In genomic region chr3:151792411-151792810, GRCh38 we compare ENCODE assay signal across 16 cellular contexts. TPM values are rescaled to one million over a fixed set of nuclear protein-coding genes. Genes with fewer than 3 reads are reported as not detected.
DNase-seq lines count a peak whose midpoint lies in the region; ATAC-seq, FAIRE-seq and TF ChIP-seq lines count a peak whose summit lies in the region.
"Had no signal": no experiment of that assay in that cellular context is flagged by ENCODE, and none has a peak within 500 bp of the region (broad histone marks: within the 10 kb centered on the region; RNA-seq: fewer than 3 reads in every experiment).

No MANE protein-coding gene starts in this region.

- no peak overlapping the region for H3K18ac ChIP-seq in H1 (ENCODE audit: extremely low read depth, low read length)

- H2AFZ ChIP-seq in HepG2 (ENCODE audit: low read length) (no peak overlapping the region), PC-9 (0 out of 2 replicates have a peak overlapping the region, but pooled peaks have one; percentile 24), H1 (ENCODE audit: low read length) (peak overlapping the region; percentile 16; the same call in 1 of the 2 replicates)

- TF ChIP-seq EP300 in HepG2 (IDR thresholded peaks at IDR 0.05; ENCODE audit: low read depth in 2 of 2, low read length in 2 of 2) = no peak
- TF ChIP-seq EP300 in HepG2 (CRISPR knock-in tag; IDR thresholded peaks at IDR 0.05; ENCODE audit: borderline replicate concordance) = no peak
- no peak for TF ChIP-seq EP300 in H1 (IDR thresholded peaks at IDR 0.05; ENCODE audit: borderline replicate concordance in 1 of 2, low read depth in 2 of 2, low read length in 2 of 2)

- H3K79me2 ChIP-seq in HepG2 (ENCODE audit: insufficient read depth, low read length) = no peaks in the 10 kb centered on the region
- H3K79me2 ChIP-seq in PC-9 (ENCODE audit: low read depth) = no peaks in the 10 kb centered on the region
- no peaks in the 10 kb centered on the region for H3K79me2 ChIP-seq in H1 (ENCODE audit: control insufficient read depth in 1 of 2, insufficient read depth in 2 of 2, low read length in 2 of 2)

- H3K79me1 ChIP-seq in H1 (ENCODE audit: low read depth, low read length) = no peaks in the 10 kb centered on the region

- WGBS in HepG2 (ENCODE audit: low lambda C conversion rate) = 85% methylated on average over 2 of the region's 2 CpGs
- 84% methylated on average over 2 of the region's 2 CpGs for WGBS in right lobe of liver (ENCODE audit: insufficient coverage, low coverage, low lambda C conversion rate, missing lambda C conversion rate)
- WGBS in H1 (ENCODE audit: extremely low coverage in 1 of 2, insufficient coverage in 1 of 2, insufficient read length in 1 of 2, insufficient replicate concordance in 2 of 2, low coverage in 1 of 2, low lambda C conversion rate in 2 of 2, missing lambda C conversion rate in 1 of 2), 2 experiments = 85% methylated on average over 2 of the region's 2 CpGs; no CpG with 5 or more reads in 1 of the 2 experiments

- BruUV-seq in HepG2 (replicated peaks; lab: Mats Ljungman, UMichigan) = no TSS peak
- BruUV-seq in PC-9 (replicated peaks; lab: Mats Ljungman, UMichigan) = no TSS peak

- H4K5ac ChIP-seq in H1 (ENCODE audit: insufficient read length, low read depth, low read length) = no peak overlapping the region

- no peak overlapping the region for H3K4me3 ChIP-seq in HepG2 (replicated peaks in 1 of 3; ENCODE audit: insufficient read depth in 1 of 3, low read depth in 2 of 3, low read length in 3 of 3)
- H3K4me3 ChIP-seq in right lobe of liver = no peak overlapping the region
- no peak overlapping the region for H3K4me3 ChIP-seq in PC-9
- no peak overlapping the region for H3K4me3 ChIP-seq in H1 (ENCODE audit: extremely low read depth in 1 of 4, insufficient read depth in 2 of 4, low read depth in 3 of 4, low read length in 4 of 4)
- H3K4me3 ChIP-seq: BLaER1 treated with 17β-estradiol and CSF1 and Interleukin-3, amounts not matched to agents 10 nM and 100 nM had no signal

- no peaks in the 10 kb centered on the region for H3F3A ChIP-seq in PC-9 (ENCODE audit: insufficient read depth, low read depth)

- no peak overlapping the region for H2BK5ac ChIP-seq in H1 (ENCODE audit: low read depth, low read length)

- TF ChIP-seq CTCF in HepG2 (CRISPR knock-in tag; IDR thresholded peaks at IDR 0.05) (no peak), right lobe of liver (IDR thresholded peaks at IDR 0.05) (no peak), PC-9 (conservative IDR thresholded peaks at IDR 0.05) (no peak), H1 (IDR thresholded peaks at IDR 0.05; ENCODE audit: control extremely low read depth in 1 of 3, insufficient read depth in 1 of 3, low read depth in 1 of 3, low read length in 3 of 3) (no peak)

- no peaks in the 10 kb centered on the region for H3K23me2 ChIP-seq in H1 (ENCODE audit: low read depth, low read length)

- no peak overlapping the region for H4K8ac ChIP-seq in H1 (ENCODE audit: extremely low read depth, insufficient read depth, low read length)

- in situ Hi-C loops in HepG2 (cut with HindIII; ENCODE audit: extremely low pct_ligation_motif_present, low pct_unique_long_range_greater_than_20kb) = loop anchor here (25.0 kb wide), 1 partner anchor 580 kb away; the partner anchor contains the start of gene GPR171

- H2AK5ac ChIP-seq in H1 (ENCODE audit: low read depth, low read length) = no peak overlapping the region

- H3K14ac ChIP-seq in H1 (ENCODE audit: insufficient read length) = no peak overlapping the region

- intact Hi-C loops in HepG2 (cut with micrococcal nuclease; ENCODE audit: unreplicated experiment) (no loop called here), right lobe of liver (cut with DNase I) (no loop called here), PC-9 (cut with micrococcal nuclease; ENCODE audit: unreplicated experiment) (no loop called here)

- H3K9ac ChIP-seq in HepG2 (ENCODE audit: insufficient read depth, low read depth, low read length) = no peak overlapping the region
- no peak overlapping the region for H3K9ac ChIP-seq in H1 (replicated peaks in 1 of 4; ENCODE audit: extremely low read depth in 1 of 4, low read depth in 3 of 4, low read length in 3 of 4)
- H3K9ac ChIP-seq: BLaER1 treated with 17β-estradiol and CSF1 and Interleukin-3, amounts not matched to agents 10 nM and 100 nM had no signal

- POLR2A ChIA-PET in HepG2 (lab: Yijun Ruan, JAX) = no interaction called here
- POLR2A ChIA-PET in PC-9 (lab: Charles Lee; ENCODE audit: unreplicated experiment) = interaction anchor here (0.5 kb wide), 1 partner anchor 22 kb away, joined by 4 read pairs; no protein-coding TSS in a partner anchor
- POLR2A ChIA-PET in H1 (lab: Charles Lee; ENCODE audit: partially characterized antibody) = no interaction called here

- H3K36me3 ChIP-seq in HepG2 (replicated peaks in 1 of 2; ENCODE audit: control insufficient read depth in 1 of 2, insufficient read depth in 2 of 2, low read length in 2 of 2) = no peaks in the 10 kb centered on the region
- H3K36me3 ChIP-seq in right lobe of liver = no peaks in the 10 kb centered on the region
- no peaks in the 10 kb centered on the region for H3K36me3 ChIP-seq in PC-9 (ENCODE audit: low read depth)
- H3K36me3 ChIP-seq in H1 (ENCODE audit: control insufficient read depth in 2 of 4, insufficient read depth in 4 of 4, low read length in 3 of 4) = no peaks in the 10 kb centered on the region
- H3K36me3 ChIP-seq: BLaER1 treated with 17β-estradiol and CSF1 and Interleukin-3, amounts not matched to agents 10 nM and 100 nM had no signal

- no peak overlapping the region for H2BK15ac ChIP-seq in H1 (ENCODE audit: low read length)

- DNase-seq in HepG2 (ENCODE audit: low spot score) = no peak
- no peak for DNase-seq in right lobe of liver
- DNase-seq in PC-9 = no peak
- DNase-seq in H1 (ENCODE audit: low read depth in 1 of 2, low spot score in 2 of 2) = no peak
- DNase-seq in activated T-cell treated with anti-CD3 and anti-CD28 coated beads, Interleukin-2, amount 50 U/mL, for 48 hours = no peak
- DNase-seq in NCI-H2171 treated with DMSO at 0.1 percent for 48 hours (lab: John Stamatoyannopoulos, UW) = no peak
- DNase-seq: 8988T; ACHN; CD4-positive, CD25-positive, alpha-beta regulatory T cell; DMS79; H7 had no signal

- ATAC-seq in HepG2 = no peak
- ATAC-seq in right lobe of liver = no peak
- no peak for ATAC-seq in HG02884 (IDR thresholded peaks at IDR 0.05; ENCODE audit: unreplicated experiment)

- no peaks in the 10 kb centered on the region for H3K27me3 ChIP-seq in HepG2 (ENCODE audit: control insufficient read depth in 1 of 2, insufficient read depth in 2 of 2, low read length in 2 of 2)
- no peaks in the 10 kb centered on the region for H3K27me3 ChIP-seq in right lobe of liver
- H3K27me3 ChIP-seq in PC-9 (ENCODE audit: insufficient read depth, low read depth) = no peaks in the 10 kb centered on the region
- H3K27me3 ChIP-seq in H1 (replicated peaks in 1 of 4; ENCODE audit: control insufficient read depth in 3 of 4, extremely low read depth in 1 of 4, insufficient read depth in 3 of 4, low read length in 3 of 4) = no peaks in the 10 kb centered on the region
- H3K27me3 ChIP-seq: BLaER1 treated with 17β-estradiol and CSF1 and Interleukin-3, amounts not matched to agents 10 nM and 100 nM had no signal

- H3K9me2 ChIP-seq in PC-9 (ENCODE audit: insufficient read depth) = no peaks in the 10 kb centered on the region

- H3K4me2 ChIP-seq in HepG2 (ENCODE audit: low read depth, low read length) (no peak overlapping the region), PC-9 (no peak overlapping the region), H1 (ENCODE audit: insufficient read depth in 1 of 2, low read depth in 2 of 2, low read length in 2 of 2) (no peak overlapping the region)
- H3K4me2 ChIP-seq: BLaER1 treated with 17β-estradiol and CSF1 and Interleukin-3, amounts not matched to agents 10 nM and 100 nM had no signal

- H3K23ac ChIP-seq in H1 (ENCODE audit: insufficient read length) = no peak overlapping the region

- H3K4me1 ChIP-seq in HepG2 (ENCODE audit: insufficient read depth, low read length) (peaks cover 44% of the 10 kb centered on the region), right lobe of liver (peaks cover 0 to 11% (median 0%) of the 10 kb centered on the region in 4 donors), PC-9 (replicated peaks; ENCODE audit: insufficient read depth) (peaks cover 25% of the 10 kb centered on the region), H1 (replicated peaks in 1 of 4; ENCODE audit: control insufficient read depth in 3 of 4, insufficient read depth in 4 of 4, low read length in 3 of 4) (no peaks in the 10 kb centered on the region)
- H3K4me1 ChIP-seq: BLaER1 treated with 17β-estradiol and CSF1 and Interleukin-3, amounts not matched to agents 10 nM and 100 nM had no signal

- no peak for FAIRE-seq in HepG2 (lab: Jason Lieb, UNC)
- no peak for FAIRE-seq in H1 (lab: Jason Lieb, UNC)
- FAIRE-seq: GM12892 had no signal

- no peak overlapping the region for H3K56ac ChIP-seq in H1 (replicated peaks; ENCODE audit: insufficient read length, low read depth, low read length)

- H4K20me1 ChIP-seq in HepG2 (ENCODE audit: insufficient read depth, low read length) (no peaks in the 10 kb centered on the region), PC-9 (ENCODE audit: insufficient read depth) (no peaks in the 10 kb centered on the region), H1 (replicated peaks in 1 of 2; ENCODE audit: control insufficient read depth in 1 of 2, insufficient read depth in 2 of 2, low read length in 2 of 2) (no peaks in the 10 kb centered on the region)
- H4K20me1 ChIP-seq: BLaER1 treated with 17β-estradiol and CSF1 and Interleukin-3, amounts not matched to agents 10 nM and 100 nM had no signal

- TF ChIP-seq POLR2A in HepG2 (IDR thresholded peaks at IDR 0.05; ENCODE audit: insufficient read depth in 1 of 2, low read depth in 2 of 2, low read length in 2 of 2) (no peak), right lobe of liver (IDR thresholded peaks at IDR 0.05) (no peak), H1 (IDR thresholded peaks at IDR 0.05; ENCODE audit: control extremely low read depth in 1 of 2, low read depth in 2 of 2, low read length in 2 of 2) (no peak)

- no peak overlapping the region for H4K91ac ChIP-seq in H1 (replicated peaks; ENCODE audit: insufficient read length, low read length)

- no peak overlapping the region for H2BK120ac ChIP-seq in H1 (replicated peaks; ENCODE audit: low read depth, low read length)

- no peak overlapping the region for H3K4ac ChIP-seq in H1 (replicated peaks; ENCODE audit: insufficient read length, low read depth, low read length)

- H3K27ac ChIP-seq in HepG2 (ENCODE audit: extremely low read length, insufficient read depth, low read length) (no peak overlapping the region), right lobe of liver (no peak overlapping the region), PC-9 (no peak overlapping the region), H1 (ENCODE audit: low read depth, low read length) (no peak overlapping the region)
- H3K27ac ChIP-seq: BLaER1 treated with 17β-estradiol and CSF1 and Interleukin-3, amounts not matched to agents 10 nM and 100 nM had no signal

- TF ChIP-seq RAD21 in HepG2 (CRISPR knock-in tag; IDR thresholded peaks at IDR 0.05) (no peak), H1 (IDR thresholded peaks at IDR 0.05 in 1 of 2, conservative IDR thresholded peaks at IDR 0.05 in 1 of 2; ENCODE audit: low read depth in 2 of 2, low read length in 2 of 2) (no peak)

- H3K9me3 ChIP-seq in HepG2 (ENCODE audit: low read length) = peaks cover 5% of the 10 kb centered on the region
- H3K9me3 ChIP-seq in right lobe of liver = no peaks in the 10 kb centered on the region
- no peaks in the 10 kb centered on the region for H3K9me3 ChIP-seq in PC-9 (ENCODE audit: insufficient read depth, low read depth)
- no peaks in the 10 kb centered on the region for H3K9me3 ChIP-seq in H1 (ENCODE audit: insufficient read depth in 2 of 2, low read depth in 1 of 2, low read length in 1 of 2)

- H2BK12ac ChIP-seq in H1 (ENCODE audit: low read depth, low read length) = no peak overlapping the region

- no peak overlapping the region for H2BK20ac ChIP-seq in H1 (ENCODE audit: low read length)

- CTCF ChIA-PET in HepG2 (lab: Yijun Ruan, JAX; ENCODE audit: low intra/inter-chr PET ratio, low total read pairs) (no interaction called here), PC-9 (lab: Charles Lee) (interaction anchor here (0.6 kb wide), 1 partner anchor 11 kb away, joined by 3 read pairs; no protein-coding TSS in a partner anchor), H1 (lab: Charles Lee; ENCODE audit: partially characterized antibody) (no interaction called here)

RNA-seq across cellular contexts. Expression of gene AADAC, which starts 21.5 kb away (rescaled TPM):
- total RNA-seq in HepG2 (2016; rRNA removed; fragmentation: Illumina TruSeq; extraction: Trizol) (1.2 and 1.5 TPM in 2 replicates), right lobe of liver (100 to 1,000 TPM; 160 to 275 (median 229) TPM), PC-9 (2021) (2.8 and 4.7 TPM in 2 replicates)
- 0.30 and 0.35 TPM in 2 replicates for total RNA-seq in HepG2 (2016; cell fraction: cytosol; rRNA removed; fragmentation: Illumina TruSeq; extraction: Trizol; ENCODE audit: low read depth)
- total RNA-seq in HepG2 (2016; cell fraction: insoluble cytoplasmic fraction; rRNA removed; fragmentation: Illumina TruSeq; extraction: Trizol) = 1.1 and 1.3 TPM in 2 replicates
- 0.48 and 0.90 TPM in 2 replicates for total RNA-seq in HepG2 (2016; cell fraction: membrane; rRNA removed; fragmentation: Illumina TruSeq; extraction: Trizol)
- 0.68 and 0.72 TPM in 2 replicates for total RNA-seq in HepG2 (2016; cell fraction: nucleus; rRNA removed; fragmentation: Illumina TruSeq; extraction: Trizol)
- polyA plus RNA-seq in HepG2 (2011; rRNA removed) (0.71 and 0.87 TPM in 2 replicates), H1 (2011; rRNA removed) (not detected in 2 replicates)
- 0.23 and 0.41 TPM in 2 replicates for polyA plus RNA-seq in HepG2 (2011; cell fraction: cytosol; rRNA removed)
- 0.26 and 0.35 TPM in 2 replicates for polyA plus RNA-seq in HepG2 (2011; cell fraction: nucleus; rRNA removed)
- polyA plus RNA-seq in HepG2 (2012) = 1.1 and 1.3 TPM in 2 replicates
- polyA plus RNA-seq in HepG2 (2016; cell fraction: cytosol; fragmentation: Illumina TruSeq; extraction: Trizol; ENCODE audit: low read depth) = 0.37 and 0.38 TPM in 2 replicates
- polyA plus RNA-seq in HepG2 (2016; cell fraction: insoluble cytoplasmic fraction; fragmentation: Illumina TruSeq; extraction: Trizol; ENCODE audit: low read depth) = 0.87 and 1.2 TPM in 2 replicates
- polyA plus RNA-seq in HepG2 (2016; cell fraction: membrane; fragmentation: Illumina TruSeq; extraction: Trizol; ENCODE audit: low read depth) = 0.55 and 0.73 TPM in 2 replicates
- polyA plus RNA-seq in HepG2 (2016; cell fraction: nucleus; fragmentation: Illumina TruSeq; extraction: Trizol; ENCODE audit: insufficient read depth, low read depth) = 0.93 and 1.6 TPM in 2 replicates
- polyA minus RNA-seq in HepG2 (2011; rRNA and poly(A)+ RNA removed; ENCODE audit: low replicate concordance) = 0.22 TPM in 1 of 2 replicates, not detected in the other
- polyA minus RNA-seq in HepG2 (2011; cell fraction: cytosol; rRNA and poly(A)+ RNA removed) = not detected in 2 replicates
- 0.90 and 0.99 TPM in 2 replicates for polyA minus RNA-seq in HepG2 (2011; cell fraction: nucleus; rRNA and poly(A)+ RNA removed)
- total RNA-seq in H1 (2021; fragmentation: NEBNext Ultra II Directional; extraction: Animal tissue kit (Norgen Biotek cat#: 25700)) = not detected in 2 replicates
- polyA plus RNA-seq in H1 (2011; cell fraction: cytosol; rRNA removed) = not detected
- not detected for polyA plus RNA-seq in H1 (2011; cell fraction: nucleus; rRNA removed)
- polyA plus RNA-seq in H1 (2012, experiment 1 of 2) = not detected in 4 replicates
- polyA plus RNA-seq in H1 (2012, experiment 2 of 2) = not detected
- polyA plus RNA-seq in H1 (2013, experiment 1 of 2) = not detected
- polyA plus RNA-seq in H1 (2013, experiment 2 of 2) = not detected
- not detected in 2 replicates for polyA minus RNA-seq in H1 (2011; rRNA and poly(A)+ RNA removed)
- not detected for polyA minus RNA-seq in H1 (2011; cell fraction: cytosol; rRNA and poly(A)+ RNA removed)
- not detected for polyA minus RNA-seq in H1 (2011; cell fraction: nucleus; rRNA and poly(A)+ RNA removed)
- total RNA-seq: CD4-positive, CD25-positive, alpha-beta regulatory T cell; G401; H7; HT1080 had no signal
- polyA plus RNA-seq: CD4-positive, CD25-positive, alpha-beta regulatory T cell had no signal

RNA-seq across cellular contexts. Expression of gene AADACL2, which starts 58.7 kb away (rescaled TPM):
- total RNA-seq in HepG2 (2016; rRNA removed; fragmentation: Illumina TruSeq; extraction: Trizol) (not detected in 2 replicates), right lobe of liver (not detected), PC-9 (2021) (not detected in 2 replicates)
- total RNA-seq in HepG2 (2016; cell fraction: cytosol; rRNA removed; fragmentation: Illumina TruSeq; extraction: Trizol; ENCODE audit: low read depth) = not detected in 2 replicates
- not detected in 2 replicates for total RNA-seq in HepG2 (2016; cell fraction: insoluble cytoplasmic fraction; rRNA removed; fragmentation: Illumina TruSeq; extraction: Trizol)
- not detected in 2 replicates for total RNA-seq in HepG2 (2016; cell fraction: membrane; rRNA removed; fragmentation: Illumina TruSeq; extraction: Trizol)
- not detected in 2 replicates for total RNA-seq in HepG2 (2016; cell fraction: nucleus; rRNA removed; fragmentation: Illumina TruSeq; extraction: Trizol)
- polyA plus RNA-seq in HepG2 (2011; rRNA removed) (not detected in 2 replicates), H1 (2011; rRNA removed) (not detected in 2 replicates)
- not detected in 2 replicates for polyA plus RNA-seq in HepG2 (2011; cell fraction: cytosol; rRNA removed)
- not detected in 2 replicates for polyA plus RNA-seq in HepG2 (2011; cell fraction: nucleus; rRNA removed)
- not detected in 2 replicates for polyA plus RNA-seq in HepG2 (2012)
- polyA plus RNA-seq in HepG2 (2016; cell fraction: cytosol; fragmentation: Illumina TruSeq; extraction: Trizol; ENCODE audit: low read depth) = not detected in 2 replicates
- polyA plus RNA-seq in HepG2 (2016; cell fraction: insoluble cytoplasmic fraction; fragmentation: Illumina TruSeq; extraction: Trizol; ENCODE audit: low read depth) = not detected in 2 replicates
- polyA plus RNA-seq in HepG2 (2016; cell fraction: membrane; fragmentation: Illumina TruSeq; extraction: Trizol; ENCODE audit: low read depth) = not detected in 2 replicates
- not detected in 2 replicates for polyA plus RNA-seq in HepG2 (2016; cell fraction: nucleus; fragmentation: Illumina TruSeq; extraction: Trizol; ENCODE audit: insufficient read depth, low read depth)
- polyA minus RNA-seq in HepG2 (2011; rRNA and poly(A)+ RNA removed; ENCODE audit: low replicate concordance) = not detected in 2 replicates
- not detected in 2 replicates for polyA minus RNA-seq in HepG2 (2011; cell fraction: cytosol; rRNA and poly(A)+ RNA removed)
- polyA minus RNA-seq in HepG2 (2011; cell fraction: nucleus; rRNA and poly(A)+ RNA removed) = not detected in 2 replicates
- total RNA-seq in H1 (2021; fragmentation: NEBNext Ultra II Directional; extraction: Animal tissue kit (Norgen Biotek cat#: 25700)) = not detected in 2 replicates
- not detected for polyA plus RNA-seq in H1 (2011; cell fraction: cytosol; rRNA removed)
- polyA plus RNA-seq in H1 (2011; cell fraction: nucleus; rRNA removed) = not detected
- polyA plus RNA-seq in H1 (2012, experiment 1 of 2) = not detected in 4 replicates
- not detected for polyA plus RNA-seq in H1 (2012, experiment 2 of 2)
- polyA plus RNA-seq in H1 (2013, experiment 1 of 2) = not detected
- not detected for polyA plus RNA-seq in H1 (2013, experiment 2 of 2)
- not detected in 2 replicates for polyA minus RNA-seq in H1 (2011; rRNA and poly(A)+ RNA removed)
- not detected for polyA minus RNA-seq in H1 (2011; cell fraction: cytosol; rRNA and poly(A)+ RNA removed)
- polyA minus RNA-seq in H1 (2011; cell fraction: nucleus; rRNA and poly(A)+ RNA removed) = not detected
- total RNA-seq: CD4-positive, CD25-positive, alpha-beta regulatory T cell; G401; H7; HT1080 had no signal
- polyA plus RNA-seq: CD4-positive, CD25-positive, alpha-beta regulatory T cell had no signal

Comparison
In these comparisons a context has a peak if more than half of its experiments do, and no peak if none do; other contexts are left out.
1. RNA of gene AADAC, which starts 21.5 kb away (total RNA-seq): 160 to 275 TPM in right lobe of liver; 2.8 to 4.7 TPM in PC-9, 0.30 to 1.5 TPM in HepG2 and not detected in H1; every median in the first group is over 10 times any median in the second.
2. Of the 41 proteins assayed by ChIP-seq in both HepG2 and H1: peak only in HepG2: CEBPB; only in H1: none; in both: none; in neither: 40.